19 cellular contexts compared by ENCODE assay signal in genomic region chr12:62542814-62543213, GRCh38.
DNase-seq lines count a peak whose midpoint lies in the region; ATAC-seq, FAIRE-seq and TF ChIP-seq lines count a peak whose summit lies in the region.
"Had no signal": no experiment of that assay in that cellular context is flagged by ENCODE, and none has a peak within 500 bp of the region (broad histone marks: within the 10 kb centered on the region; RNA-seq: fewer than 3 reads in every experiment).

No MANE protein-coding gene starts in this region.

- POLR2A ChIA-PET in activated CD8-positive, alpha-beta T cell treated with anti-CD3 and anti-CD28 coated beads for 36 hours (lab: Charles Lee) = no interaction called here
- POLR2A ChIA-PET in activated CD8-positive, alpha-beta T cell treated with anti-CD3 and anti-CD28 coated beads, Interleukin-2, amount 10 ng/mL, durations not matched to agents 7 days and 5 days (lab: Charles Lee) = no interaction called here
- POLR2A ChIA-PET in GM12878 (lab: Charles Lee) = no interaction called here

- no peaks in the 10 kb centered on the region for H3K9me2 ChIP-seq in GM23338 (ENCODE audit: insufficient read depth)

- H3K4me1 ChIP-seq in GM23338 (ENCODE audit: insufficient read depth) = no peaks in the 10 kb centered on the region
- peaks cover 56% of the 10 kb centered on the region for H3K4me1 ChIP-seq in KMS-11 (ENCODE audit: low read depth, poor library complexity, severe bottlenecking)
- no peaks in the 10 kb centered on the region for H3K4me1 ChIP-seq in GM12878 (ENCODE audit: control insufficient read depth, insufficient read depth, low read length)
- H3K4me1 ChIP-seq: HAP-1 had no signal

- H3K79me2 ChIP-seq in GM23338 (replicated peaks; ENCODE audit: insufficient read depth) (no peaks in the 10 kb centered on the region), KMS-11 (ENCODE audit: insufficient read depth, low read depth) (no peaks in the 10 kb centered on the region), GM12878 (ENCODE audit: control insufficient read depth, insufficient read depth, low read length) (no peaks in the 10 kb centered on the region)

- SMC1A ChIA-PET in GM12878 (lab: Charles Lee; ENCODE audit: uncharacterized antibody, unreplicated experiment) = interaction anchor here (0.9 to 1.0 kb wide), 2 partner anchors 10 to 16 kb away, joined by 3 to 5 read pairs; no protein-coding TSS in a partner anchor

- peaks cover 11% of the 10 kb centered on the region; the same call in 1 of the 2 replicates for H3K36me3 ChIP-seq in GM23338 (ENCODE audit: insufficient read depth)
- H3K36me3 ChIP-seq in KMS-11 (ENCODE audit: insufficient read depth) = no peaks in the 10 kb centered on the region
- peaks cover 0 to 9% of the 10 kb centered on the region in 2 experiments; a peak in 2 of 4 replicates for H3K36me3 ChIP-seq in GM12878 (ENCODE audit: control insufficient read depth in 2 of 2, insufficient read depth in 2 of 2, low read length in 1 of 2)

- H3F3A ChIP-seq in GM23338 (replicated peaks; ENCODE audit: low read depth) = no peaks in the 10 kb centered on the region

- 57% methylated on average over 1 of the region's 1 CpG for WGBS in GM12878 (ENCODE audit: insufficient coverage, insufficient replicate concordance, low lambda C conversion rate, missing lambda C conversion rate)

- H3K27ac Mint-ChIP-seq in activated CD8-positive, alpha-beta T cell treated with anti-CD3 and anti-CD28 coated beads for 36 hours = peak overlapping the region; percentile 44
- H3K27ac Mint-ChIP-seq in activated CD8-positive, alpha-beta T cell treated with anti-CD3 and anti-CD28 coated beads, Interleukin-2, amount 10 ng/mL, durations not matched to agents 7 days and 5 days = no peak overlapping the region
- no peak overlapping the region for H3K27ac Mint-ChIP-seq in GM23338
- H3K27ac Mint-ChIP-seq: CD14-positive monocyte; CD8-positive, alpha-beta T cell had no signal

- FAIRE-seq in GM12878 (lab: Jason Lieb, UNC) = peak; percentile 31
- FAIRE-seq: D721Med, G401.6, GM12892, H1 had no signal

- no peak for TF ChIP-seq POLR2A in GM12878 (IDR thresholded peaks at IDR 0.05; ENCODE audit: low read depth, low read length)

- CTCF ChIA-PET in activated CD8-positive, alpha-beta T cell treated with anti-CD3 and anti-CD28 coated beads for 36 hours (lab: Charles Lee) = no interaction called here
- CTCF ChIA-PET in activated CD8-positive, alpha-beta T cell treated with anti-CD3 and anti-CD28 coated beads, Interleukin-2, amount 10 ng/mL, durations not matched to agents 7 days and 5 days (lab: Charles Lee) = interaction anchor here (1.5 to 1.7 kb wide), 3 partner anchors 20 to 40 kb away, joined by 3 to 4 read pairs (median 4); no protein-coding TSS in a partner anchor
- CTCF ChIA-PET in GM12878 (lab: Yijun Ruan, JAX) = interaction anchor here (0.7 to 1.9 kb wide), 2 partner anchors 20 to 252 kb away, joined by 3 read pairs; no protein-coding TSS in a partner anchor

- H2AFZ ChIP-seq in GM23338 (no peak overlapping the region), KMS-11 (ENCODE audit: low read depth) (no peak overlapping the region), GM12878 (ENCODE audit: control insufficient read depth, low read depth, low read length) (no peak overlapping the region)

- RAD21 ChIA-PET in GM12878 (lab: Charles Lee; ENCODE audit: unreplicated experiment) = no interaction called here

- intact Hi-C loops in activated CD8-positive, alpha-beta T cell treated with anti-CD3 and anti-CD28 coated beads for 36 hours (cut with micrococcal nuclease) = no loop called here
- intact Hi-C loops in GM12878 (cut with micrococcal nuclease; ENCODE audit: unreplicated experiment) = no loop called here

- no peaks in the 10 kb centered on the region for H3K27me3 ChIP-seq in GM23338 (ENCODE audit: insufficient read depth)
- H3K27me3 ChIP-seq in KMS-11 (ENCODE audit: insufficient read depth, low read depth) = no peaks in the 10 kb centered on the region
- H3K27me3 ChIP-seq in GM12878 (replicated peaks in 1 of 2; ENCODE audit: control insufficient read depth in 2 of 2, insufficient read depth in 2 of 2, low read length in 1 of 2) = no peaks in the 10 kb centered on the region

- H3K4me3 ChIP-seq in GM23338 (no peak overlapping the region), KMS-11 (IDR thresholded peaks at IDR 0.05; ENCODE audit: insufficient read depth, low read depth, low read length) (no peak overlapping the region), GM12878 (no peak overlapping the region)
- H3K4me3 ChIP-seq: HAP-1 had no signal

- H3K9me3 Mint-ChIP-seq in activated CD8-positive, alpha-beta T cell treated with anti-CD3 and anti-CD28 coated beads for 36 hours = no peaks in the 10 kb centered on the region
- H3K9me3 Mint-ChIP-seq in activated CD8-positive, alpha-beta T cell treated with anti-CD3 and anti-CD28 coated beads, Interleukin-2, amount 10 ng/mL, durations not matched to agents 7 days and 5 days (ENCODE audit: insufficient read depth) = no peaks in the 10 kb centered on the region
- H3K9me3 Mint-ChIP-seq in GM23338 = no peaks in the 10 kb centered on the region
- H3K9me3 Mint-ChIP-seq: CD14-positive monocyte; CD8-positive, alpha-beta T cell had no signal

- BruUV-seq in GM12878 (replicated peaks; lab: Mats Ljungman, UMichigan) = no TSS peak

- H3K36me3 Mint-ChIP-seq in activated CD8-positive, alpha-beta T cell treated with anti-CD3 and anti-CD28 coated beads for 36 hours (ENCODE audit: low read depth) = peaks cover 12% of the 10 kb centered on the region
- H3K36me3 Mint-ChIP-seq in activated CD8-positive, alpha-beta T cell treated with anti-CD3 and anti-CD28 coated beads, Interleukin-2, amount 10 ng/mL, durations not matched to agents 7 days and 5 days (ENCODE audit: low read depth) = peaks cover 25% of the 10 kb centered on the region
- peaks cover 5% of the 10 kb centered on the region; the same call in 2 of the 3 replicates for H3K36me3 Mint-ChIP-seq in GM23338 (ENCODE audit: low read depth)

- no peak overlapping the region for H3K9ac ChIP-seq in KMS-11
- H3K9ac ChIP-seq in GM12878 (ENCODE audit: control insufficient read depth, insufficient read depth, low read length) = no peak overlapping the region

- H3K27me3 Mint-ChIP-seq in activated CD8-positive, alpha-beta T cell treated with anti-CD3 and anti-CD28 coated beads for 36 hours = no peaks in the 10 kb centered on the region
- H3K27me3 Mint-ChIP-seq in activated CD8-positive, alpha-beta T cell treated with anti-CD3 and anti-CD28 coated beads, Interleukin-2, amount 10 ng/mL, durations not matched to agents 7 days and 5 days (ENCODE audit: low read depth) = no peaks in the 10 kb centered on the region
- H3K27me3 Mint-ChIP-seq in GM23338 (ENCODE audit: insufficient read depth, low read depth, poor library complexity) = no peaks in the 10 kb centered on the region

- no peak for TF ChIP-seq CTCF in activated CD8-positive, alpha-beta T cell treated with anti-CD3 and anti-CD28 coated beads for 36 hours (IDR thresholded peaks at IDR 0.05)
- TF ChIP-seq CTCF in GM23338 (conservative IDR thresholded peaks at IDR 0.05; ENCODE audit: low read depth in 2 of 2) (no peak), KMS-11 (conservative IDR thresholded peaks at IDR 0.05; ENCODE audit: low read depth, low read length) (no peak), GM12878 (IDR thresholded peaks at IDR 0.05 in 2 of 3, conservative IDR thresholded peaks at IDR 0.05 in 1 of 3; ENCODE audit: control insufficient read depth in 2 of 3, extremely low read depth in 1 of 3, insufficient read depth in 1 of 3, low read depth in 3 of 3, low read length in 3 of 3) (no peak)

- no peaks in the 10 kb centered on the region for H4K20me1 ChIP-seq in GM23338 (replicated peaks; ENCODE audit: insufficient read depth)
- H4K20me1 ChIP-seq in KMS-11 (ENCODE audit: insufficient read depth) = no peaks in the 10 kb centered on the region
- H4K20me1 ChIP-seq in GM12878 (ENCODE audit: control insufficient read depth, insufficient read depth) = no peaks in the 10 kb centered on the region

- no peaks in the 10 kb centered on the region for H3K9me3 ChIP-seq in GM12878 (replicated peaks; ENCODE audit: control insufficient read depth, insufficient read depth, low read length)
- H3K9me3 ChIP-seq: HAP-1 had no signal

- no peak for ATAC-seq in activated CD8-positive, alpha-beta T cell treated with anti-CD3 and anti-CD28 coated beads for 36 hours
- ATAC-seq in activated CD8-positive, alpha-beta T cell treated with anti-CD3 and anti-CD28 coated beads, Interleukin-2, amount 10 ng/mL, durations not matched to agents 7 days and 5 days = no peak
- ATAC-seq in GM23338 = no peak
- no peak for ATAC-seq in GM12878
- ATAC-seq: CD8-positive, alpha-beta T cell had no signal

- H3K4me3 Mint-ChIP-seq in activated CD8-positive, alpha-beta T cell treated with anti-CD3 and anti-CD28 coated beads for 36 hours = no peak overlapping the region
- no peak overlapping the region for H3K4me3 Mint-ChIP-seq in activated CD8-positive, alpha-beta T cell treated with anti-CD3 and anti-CD28 coated beads, Interleukin-2, amount 10 ng/mL, durations not matched to agents 7 days and 5 days
- no peak overlapping the region for H3K4me3 Mint-ChIP-seq in GM23338
- H3K4me3 Mint-ChIP-seq: CD14-positive monocyte; CD8-positive, alpha-beta T cell had no signal

- no peak for TF ChIP-seq EP300 in GM12878 (IDR thresholded peaks at IDR 0.05; ENCODE audit: borderline replicate concordance in 1 of 2, control insufficient read depth in 1 of 2, low read depth in 2 of 2, low read length in 2 of 2)

- TF ChIP-seq RAD21 in GM12878 (IDR thresholded peaks at IDR 0.05; ENCODE audit: insufficient read depth, low read depth, low read length) = no peak

- in situ Hi-C loops in GM12878 (cut with MboI) = no loop called here

- H3K27ac ChIP-seq in GM23338 (ENCODE audit: low read depth) (peak overlapping the region; percentile 29; the same call in 1 of the 2 replicates), KMS-11 (peak overlapping the region; percentile 36; the same call in 1 of the 2 replicates), GM12878 (ENCODE audit: control insufficient read depth, insufficient read depth) (no peak overlapping the region)

- no peak for DNase-seq in activated CD8-positive, alpha-beta T cell treated with anti-CD3 and anti-CD28 coated beads for 36 hours
- no peak for DNase-seq in activated CD8-positive, alpha-beta T cell treated with anti-CD3 and anti-CD28 coated beads, Interleukin-2, amount 10 ng/mL, durations not matched to agents 7 days and 5 days
- DNase-seq in GM23338 (ENCODE audit: low spot score) (no peak), GM12878 (ENCODE audit: low read depth, low spot score) (no peak), A172 (ENCODE audit: low spot score) (no peak), amygdala (lab: John Stamatoyannopoulos, UW) (no peak), cortex of kidney (lab: John Stamatoyannopoulos, UW) (no peak)
- DNase-seq: CD8-positive, alpha-beta T cell; COR-L47; DMS153; DMS79 treated with DMSO at 0.1 percent for 48 hours; EL had no signal

- H3K4me1 Mint-ChIP-seq in activated CD8-positive, alpha-beta T cell treated with anti-CD3 and anti-CD28 coated beads for 36 hours (ENCODE audit: low read depth) = peaks cover 9% of the 10 kb centered on the region
- no peaks in the 10 kb centered on the region for H3K4me1 Mint-ChIP-seq in activated CD8-positive, alpha-beta T cell treated with anti-CD3 and anti-CD28 coated beads, Interleukin-2, amount 10 ng/mL, durations not matched to agents 7 days and 5 days (ENCODE audit: low read depth)
- no peaks in the 10 kb centered on the region for H3K4me1 Mint-ChIP-seq in GM23338
- H3K4me1 Mint-ChIP-seq: CD14-positive monocyte had no signal

- no peak overlapping the region for H3K4me2 ChIP-seq in GM23338
- H3K4me2 ChIP-seq in KMS-11 = no peak overlapping the region; the same call in 1 of the 2 replicates
- H3K4me2 ChIP-seq in GM12878 (ENCODE audit: control insufficient read depth, insufficient read depth) = no peak overlapping the region
